ENCODE assay signal across 30 cellular contexts in the genomic region with DNA sequence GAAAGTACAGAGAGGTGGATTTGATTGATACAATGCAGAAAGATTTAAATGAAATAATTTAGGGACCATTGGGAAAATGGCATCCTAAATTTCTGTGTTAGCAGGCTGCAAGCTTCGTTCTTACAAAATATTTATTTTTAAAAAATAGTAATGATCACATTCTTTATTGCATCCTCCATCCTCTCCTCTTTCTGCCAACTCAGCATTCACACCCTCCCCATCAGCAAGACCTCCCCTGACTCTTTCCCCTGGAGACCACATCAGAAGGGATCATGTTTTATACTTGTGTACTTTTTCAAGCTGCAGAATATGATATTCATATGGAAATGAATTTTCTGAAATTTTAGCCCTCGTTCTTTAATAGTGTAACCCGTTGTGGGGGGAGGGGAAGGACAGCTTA.
"Had no signal": no experiment of that assay in that cellular context is flagged by ENCODE, and none has a peak within 500 bp of the region (broad histone marks: within the 10 kb centered on the region; RNA-seq: fewer than 3 reads in every experiment).

No MANE protein-coding gene starts in this region.

- H3K4me1 ChIP-seq: gastrocnemius medialis, left lung, lower lobe of right lung, thyroid gland, upper lobe of right lung had no signal

- H3K27ac Mint-ChIP-seq: activated CD4-positive, alpha-beta memory T cell treated with anti-CD3 and anti-CD28 coated beads, Interleukin-2, amount 10 ng/mL, durations not matched to agents 7 days and 5 days; activated CD4-positive, alpha-beta T cell treated with anti-CD3 and anti-CD28 coated beads, Interleukin-2, amount 10 ng/mL, durations not matched to agents 7 days and 5 days; activated naive CD4-positive, alpha-beta T cell treated with anti-CD3 and anti-CD28 coated beads, Interleukin-2, amount 50 U/mL, for 24 hours; activated naive CD8-positive, alpha-beta T cell treated with anti-CD3 and anti-CD28 coated beads, Interleukin-2, amount 50 U/mL, for 24 hours; activated T-helper 17 cell treated with anti-CD3 and anti-CD28 coated beads, Interleukin-2, amount 50 U/mL, for 72 hours; effector memory CD8-positive, alpha-beta T cell; natural killer cell; progenitor cell of endocrine pancreas had no signal

- H3K9me3 Mint-ChIP-seq: activated CD4-positive, alpha-beta memory T cell treated with anti-CD3 and anti-CD28 coated beads, Interleukin-2, amount 10 ng/mL, durations not matched to agents 7 days and 5 days; activated CD4-positive, alpha-beta T cell treated with anti-CD3 and anti-CD28 coated beads, Interleukin-2, amount 10 ng/mL, durations not matched to agents 7 days and 5 days; activated naive CD4-positive, alpha-beta T cell treated with anti-CD3 and anti-CD28 coated beads, Interleukin-2, amount 50 U/mL, for 24 hours; activated naive CD8-positive, alpha-beta T cell treated with anti-CD3 and anti-CD28 coated beads, Interleukin-2, amount 50 U/mL, for 24 hours; activated T-cell treated with anti-CD3 and anti-CD28 coated beads, Interleukin-2, amount 50 U/mL, for 4 hours; stimulated activated naive CD8-positive, alpha-beta T cell treated with anti-CD3 and anti-CD28 coated beads, Interleukin-15, amount 100 ng/mL, for 72 hours had no signal

- H3K27ac ChIP-seq: gastrocnemius medialis, left lung, lower lobe of right lung, ovary, skin epidermis, thyroid gland, upper lobe of right lung had no signal

- ATAC-seq: activated naive CD8-positive, alpha-beta T cell treated with anti-CD3 and anti-CD28 coated beads, Interleukin-2, amount 50 U/mL, for 24 hours; activated T-cell treated with anti-CD3 and anti-CD28 coated beads, Interleukin-2, amount 50 U/mL, for 4 hours; activated T-helper 17 cell treated with anti-CD3 and anti-CD28 coated beads, Interleukin-2, amount 50 U/mL, for 72 hours; effector memory CD8-positive, alpha-beta T cell; gastrocnemius medialis; left lung; lower lobe of right lung; natural killer cell; sciatic nerve; stimulated activated naive CD8-positive, alpha-beta T cell treated with anti-CD3 and anti-CD28 coated beads, Interleukin-15, amount 100 ng/mL, for 72 hours; upper lobe of right lung had no signal

- H3K27me3 ChIP-seq: gastrocnemius medialis, left lung, ovary, thyroid gland, upper lobe of right lung had no signal

- DNase-seq: activated CD4-positive, alpha-beta memory T cell treated with anti-CD3 and anti-CD28 coated beads, Interleukin-2, amount 10 ng/mL, durations not matched to agents 7 days and 5 days; activated CD4-positive, alpha-beta T cell treated with anti-CD3 and anti-CD28 coated beads, Interleukin-2, amount 10 ng/mL, durations not matched to agents 7 days and 5 days; activated CD4-positive, CD25-positive, alpha-beta regulatory T cell treated with anti-CD3 and anti-CD28 coated beads, Interleukin-2, amount 50 U/mL, for 72 hours; activated CD8-positive, alpha-beta memory T cell treated with anti-CD3 and anti-CD28 coated beads, Interleukin-2, amount 50 U/mL, for 48 hours; activated naive CD8-positive, alpha-beta T cell treated with anti-CD3 and anti-CD28 coated beads, Interleukin-2, amount 50 U/mL, for 24 hours; activated T-cell treated with anti-CD3 and anti-CD28 coated beads, Interleukin-2, amount 50 U/mL, for 4 hours; amygdala; caudate nucleus; cortex of kidney; effector memory CD8-positive, alpha-beta T cell; erythroblast; gastrocnemius medialis; glutamatergic neuron; left lung; lower lobe of right lung; mesenchymal stem cell; natural killer cell; ovary; stimulated activated CD4-positive, alpha-beta T cell treated with anti-CD3 and anti-CD28 coated beads, Interleukin-12 subunit alpha, Interleukin-12 subunit beta, amount 100 ng/mL, for 4 hours; stimulated activated CD4-positive, alpha-beta T cell treated with anti-CD3 and anti-CD28 coated beads, Interleukin-4, amount 100 ng/mL, for 1 hour; stimulated activated naive CD8-positive, alpha-beta T cell treated with anti-CD3 and anti-CD28 coated beads, Interleukin-15, amount 100 ng/mL, for 72 hours; substantia nigra; T1000; thyroid gland; upper lobe of right lung had no signal

- H3K4me1 Mint-ChIP-seq: activated CD4-positive, alpha-beta memory T cell treated with anti-CD3 and anti-CD28 coated beads, Interleukin-2, amount 10 ng/mL, durations not matched to agents 7 days and 5 days; activated CD4-positive, alpha-beta T cell treated with anti-CD3 and anti-CD28 coated beads, Interleukin-2, amount 10 ng/mL, durations not matched to agents 7 days and 5 days; activated naive CD4-positive, alpha-beta T cell treated with anti-CD3 and anti-CD28 coated beads, Interleukin-2, amount 50 U/mL, for 24 hours; activated T-helper 17 cell treated with anti-CD3 and anti-CD28 coated beads, Interleukin-2, amount 50 U/mL, for 72 hours; natural killer cell; stimulated activated naive CD8-positive, alpha-beta T cell treated with anti-CD3 and anti-CD28 coated beads, Interleukin-15, amount 100 ng/mL, for 72 hours had no signal

- H3K4me3 ChIP-seq: gastrocnemius medialis, left lung, lower lobe of right lung, ovary, skin epidermis, thyroid gland, upper lobe of right lung had no signal

- H3K36me3 ChIP-seq: gastrocnemius medialis, left lung, lower lobe of right lung, ovary, thyroid gland, upper lobe of right lung had no signal

- H3K9me3 ChIP-seq: gastrocnemius medialis, left lung, lower lobe of right lung, ovary, thyroid gland, upper lobe of right lung had no signal

- H3K4me3 Mint-ChIP-seq: activated CD4-positive, alpha-beta memory T cell treated with anti-CD3 and anti-CD28 coated beads, Interleukin-2, amount 10 ng/mL, durations not matched to agents 7 days and 5 days; activated CD4-positive, alpha-beta T cell treated with anti-CD3 and anti-CD28 coated beads, Interleukin-2, amount 10 ng/mL, durations not matched to agents 7 days and 5 days; activated naive CD4-positive, alpha-beta T cell treated with anti-CD3 and anti-CD28 coated beads, Interleukin-2, amount 50 U/mL, for 24 hours; activated naive CD8-positive, alpha-beta T cell treated with anti-CD3 and anti-CD28 coated beads, Interleukin-2, amount 50 U/mL, for 24 hours; activated T-cell treated with anti-CD3 and anti-CD28 coated beads, Interleukin-2, amount 50 U/mL, for 4 hours; activated T-helper 17 cell treated with anti-CD3 and anti-CD28 coated beads, Interleukin-2, amount 50 U/mL, for 72 hours; effector memory CD8-positive, alpha-beta T cell; natural killer cell; stimulated activated naive CD8-positive, alpha-beta T cell treated with anti-CD3 and anti-CD28 coated beads, Interleukin-15, amount 100 ng/mL, for 72 hours had no signal

- H3K36me3 Mint-ChIP-seq: activated naive CD4-positive, alpha-beta T cell treated with anti-CD3 and anti-CD28 coated beads, Interleukin-2, amount 50 U/mL, for 24 hours; natural killer cell had no signal

- H3K27me3 Mint-ChIP-seq: activated CD4-positive, alpha-beta memory T cell treated with anti-CD3 and anti-CD28 coated beads, Interleukin-2, amount 10 ng/mL, durations not matched to agents 7 days and 5 days; activated CD4-positive, alpha-beta T cell treated with anti-CD3 and anti-CD28 coated beads, Interleukin-2, amount 10 ng/mL, durations not matched to agents 7 days and 5 days; activated naive CD4-positive, alpha-beta T cell treated with anti-CD3 and anti-CD28 coated beads, Interleukin-2, amount 50 U/mL, for 24 hours; activated naive CD8-positive, alpha-beta T cell treated with anti-CD3 and anti-CD28 coated beads, Interleukin-2, amount 50 U/mL, for 24 hours; effector memory CD8-positive, alpha-beta T cell; progenitor cell of endocrine pancreas; stimulated activated naive CD8-positive, alpha-beta T cell treated with anti-CD3 and anti-CD28 coated beads, Interleukin-15, amount 100 ng/mL, for 72 hours had no signal
